25 cellular contexts compared by ENCODE assay signal in the genomic region with DNA sequence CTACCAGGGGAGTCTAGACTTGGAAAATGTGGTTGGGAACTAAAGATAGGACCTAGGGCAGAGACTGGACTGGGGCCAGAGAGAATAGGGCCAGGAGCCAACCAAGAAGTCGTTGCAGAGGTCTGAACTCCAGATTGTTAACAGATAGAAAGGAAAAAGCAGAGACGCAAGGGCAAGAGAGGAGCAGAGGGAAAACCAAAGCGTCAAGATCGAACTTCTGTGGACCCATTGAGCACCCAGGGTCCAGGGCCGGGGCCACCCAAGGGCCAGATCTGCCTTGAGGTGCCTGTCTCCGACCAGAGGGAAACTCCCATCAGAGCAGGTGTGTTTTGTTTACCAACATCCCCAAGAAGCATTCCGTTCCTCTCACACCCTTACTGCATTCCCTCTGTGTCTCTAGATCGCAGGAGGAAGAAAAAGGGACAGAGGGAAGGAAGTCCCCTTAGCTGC.
DNase-seq lines count a peak whose midpoint lies in the region; ATAC-seq and TF ChIP-seq lines count a peak whose summit lies in the region.
"Had no signal": no experiment of that assay in that cellular context is flagged by ENCODE, and none has a peak within 500 bp of the region (broad histone marks: within the 10 kb centered on the region; RNA-seq: fewer than 3 reads in every experiment).

No MANE protein-coding gene starts in this region.

- no TSS peak for BruUV-seq in PC-9 (replicated peaks; lab: Mats Ljungman, UMichigan)

- H3K4me3 ChIP-seq in right cardiac atrium (ENCODE audit: low read length) (no peak overlapping the region), duodenal mucosa (ENCODE audit: low read depth in 1 of 2, low read length in 2 of 2) (peak overlapping the region in 1 of 2 donors; percentile 9), PC-9 (no peak overlapping the region)
- H3K4me3 ChIP-seq: A549, vagina had no signal

- H3K9me2 ChIP-seq in PC-9 (ENCODE audit: insufficient read depth), result no peaks in the 10 kb centered on the region
- H3K9me2 ChIP-seq: SK-N-SH had no signal

- POLR2A ChIA-PET in PC-9 (lab: Charles Lee; ENCODE audit: unreplicated experiment), result no interaction called here

- no peaks in the 10 kb centered on the region for H3K79me2 ChIP-seq in PC-9 (ENCODE audit: low read depth)

- TF ChIP-seq CTCF in type B pancreatic cell (conservative IDR thresholded peaks at IDR 0.05) (no peak), PC-9 (conservative IDR thresholded peaks at IDR 0.05) (no peak)

- no peak overlapping the region for H3K4me3 Mint-ChIP-seq in type B pancreatic cell
- H3K4me3 Mint-ChIP-seq: activated CD4-positive, alpha-beta T cell treated with anti-CD3 and anti-CD28 coated beads, Interleukin-2, amount 10 ng/mL, durations not matched to agents 7 days and 5 days; activated naive CD4-positive, alpha-beta T cell treated with anti-CD3 and anti-CD28 coated beads, Interleukin-2, amount 10 ng/mL, durations not matched to agents 7 days and 5 days; B cell; memory B cell; natural killer cell had no signal

- peak overlapping the region; percentile 76 for H3K27ac Mint-ChIP-seq in type B pancreatic cell
- H3K27ac Mint-ChIP-seq: activated CD4-positive, alpha-beta T cell treated with anti-CD3 and anti-CD28 coated beads, Interleukin-2, amount 10 ng/mL, durations not matched to agents 7 days and 5 days; activated naive CD4-positive, alpha-beta T cell treated with anti-CD3 and anti-CD28 coated beads, Interleukin-2, amount 10 ng/mL, durations not matched to agents 7 days and 5 days; B cell; memory B cell; natural killer cell had no signal

- DNase-seq in Right ventricle myocardium superior (no peak), right cardiac atrium (no peak), myocyte (ENCODE audit: low read depth) (peak; percentile 17), type B pancreatic cell (ENCODE audit: extremely low spot score, unreplicated experiment) (no peak), PC-9 (no peak)
- no peak for DNase-seq in effector CD8-positive, alpha-beta T cell (lab: John Stamatoyannopoulos, UW)
- DNase-seq in stimulated activated CD4-positive, alpha-beta T cell treated with anti-CD3 and anti-CD28 coated beads, Interleukin-4, amount 100 ng/mL, for 1 hour, result no peak
- DNase-seq: activated CD4-positive, alpha-beta T cell treated with anti-CD3 and anti-CD28 coated beads, Interleukin-2, amount 10 ng/mL, durations not matched to agents 7 days and 5 days; activated naive CD4-positive, alpha-beta T cell treated with anti-CD3 and anti-CD28 coated beads, Interleukin-2, amount 10 ng/mL, durations not matched to agents 7 days and 5 days; anterior cingulate cortex; GDM1; glutamatergic neuron; natural killer cell; NCI-H1694 treated with DMSO at 0.1 percent for 48 hours; NCI-H2171 treated with DMSO at 0.1 percent for 48 hours; NCI-H526; posterior cingulate gyrus; SK-N-SH; substantia nigra had no signal

- no peaks in the 10 kb centered on the region for H4K20me1 ChIP-seq in PC-9 (ENCODE audit: insufficient read depth)

- H3K4me2 ChIP-seq in PC-9, result no peak overlapping the region
- H3K4me2 ChIP-seq: A549, KMS-11, SK-N-SH had no signal

- peak overlapping the region; percentile 10 to 49 for H3K9ac ChIP-seq in duodenal mucosa (ENCODE audit: low read depth in 1 of 2, low read length in 2 of 2)
- H3K9ac ChIP-seq: KMS-11, SK-N-SH had no signal

- H2AFZ ChIP-seq in PC-9, result no peak overlapping the region

- H3K9me3 Mint-ChIP-seq in type B pancreatic cell, result no peaks in the 10 kb centered on the region
- H3K9me3 Mint-ChIP-seq: activated CD4-positive, alpha-beta T cell treated with anti-CD3 and anti-CD28 coated beads, Interleukin-2, amount 10 ng/mL, durations not matched to agents 7 days and 5 days; activated naive CD4-positive, alpha-beta T cell treated with anti-CD3 and anti-CD28 coated beads, Interleukin-2, amount 10 ng/mL, durations not matched to agents 7 days and 5 days; memory B cell; natural killer cell had no signal

- H3K4me1 Mint-ChIP-seq in type B pancreatic cell (ENCODE audit: unreplicated experiment), result peaks cover 52% of the 10 kb centered on the region
- H3K4me1 Mint-ChIP-seq: B cell, memory B cell, natural killer cell had no signal

- ATAC-seq in Right ventricle myocardium superior (ENCODE audit: poor library complexity) (peak; percentile 46), right cardiac atrium (no peak)
- ATAC-seq: A549, natural killer cell had no signal

- no peaks in the 10 kb centered on the region for H3F3A ChIP-seq in PC-9 (ENCODE audit: insufficient read depth, low read depth)

- H3K27ac ChIP-seq in right cardiac atrium (ENCODE audit: low read length), result no peak overlapping the region
- peak overlapping the region; percentile 60 for H3K27ac ChIP-seq in duodenal mucosa (ENCODE audit: low read depth, low read length)
- H3K27ac ChIP-seq in PC-9, result no peak overlapping the region
- H3K27ac ChIP-seq: A549, KMS-11, vagina had no signal

- H3K4me1 ChIP-seq in right cardiac atrium (ENCODE audit: control insufficient read depth, insufficient read depth, low read length), result no peaks in the 10 kb centered on the region
- H3K4me1 ChIP-seq in duodenal mucosa (ENCODE audit: control insufficient read depth in 1 of 2, insufficient read depth in 2 of 2, low read length in 2 of 2), result peaks cover 28 to 37% of the 10 kb centered on the region in 2 donors
- no peaks in the 10 kb centered on the region for H3K4me1 ChIP-seq in PC-9 (replicated peaks; ENCODE audit: insufficient read depth)

- intact Hi-C loops in Right ventricle myocardium superior (cut with DNase I) (no loop called here), right cardiac atrium (cut with DNase I) (no loop called here), PC-9 (cut with micrococcal nuclease; ENCODE audit: unreplicated experiment) (no loop called here)

- no peaks in the 10 kb centered on the region for H3K36me3 Mint-ChIP-seq in type B pancreatic cell
- H3K36me3 Mint-ChIP-seq: activated naive CD4-positive, alpha-beta T cell treated with anti-CD3 and anti-CD28 coated beads, Interleukin-2, amount 10 ng/mL, durations not matched to agents 7 days and 5 days; memory B cell; natural killer cell had no signal

- 67% methylated on average over 8 of the region's 8 CpGs for WGBS in right cardiac atrium

- H3K9me3 ChIP-seq in right cardiac atrium (ENCODE audit: control insufficient read depth, low read length) (no peaks in the 10 kb centered on the region), duodenal mucosa (ENCODE audit: control insufficient read depth in 1 of 2, low read length in 2 of 2) (no peaks in the 10 kb centered on the region), PC-9 (ENCODE audit: insufficient read depth, low read depth) (no peaks in the 10 kb centered on the region)
- H3K9me3 ChIP-seq: A549, SK-N-SH, vagina had no signal

- H3K36me3 ChIP-seq in duodenal mucosa (ENCODE audit: control insufficient read depth in 1 of 2, insufficient read depth in 2 of 2, low read length in 2 of 2) (no peaks in the 10 kb centered on the region), PC-9 (ENCODE audit: low read depth) (no peaks in the 10 kb centered on the region)
- H3K36me3 ChIP-seq: vagina had no signal

- H3K27me3 ChIP-seq in right cardiac atrium (ENCODE audit: control insufficient read depth, insufficient read depth), result no peaks in the 10 kb centered on the region
- no peaks in the 10 kb centered on the region for H3K27me3 ChIP-seq in duodenal mucosa (ENCODE audit: control insufficient read depth in 1 of 2, insufficient read depth in 2 of 2, low read length in 2 of 2)
- H3K27me3 ChIP-seq in PC-9 (ENCODE audit: insufficient read depth, low read depth), result peaks cover 43% of the 10 kb centered on the region
- H3K27me3 ChIP-seq: vagina had no signal

- H3K27me3 Mint-ChIP-seq in type B pancreatic cell, result peaks cover 2% of the 10 kb centered on the region

- CTCF ChIA-PET in PC-9 (lab: Charles Lee), result no interaction called here
